3 cellular contexts compared by ENCODE assay signal in genomic region chr11:88348870-88349269, GRCh38.
TF ChIP-seq lines count a peak whose summit lies in the region.

No MANE protein-coding gene starts in this region.

TF ChIP-seq in SK-N-SH, 30 proteins besides CTCF, POLR2A, EP300 and RAD21:
- TF ChIP-seq TCF12 (IDR thresholded peaks at IDR 0.05): peak; percentile 15; the same call in 1 of the 2 replicates
- no peak for TF ChIP-seq CHD2 (IDR thresholded peaks at IDR 0.05; ENCODE audit: low read length, partially characterized antibody)
- no peak for TF ChIP-seq RXRA (IDR thresholded peaks at IDR 0.05; ENCODE audit: borderline replicate concordance, low read depth)
TF ChIP-seq in SK-N-SH: peak in this region for 1.

TF ChIP-seq in SK-N-SH treated with all-trans-retinoic acid at 6 μM for 48 hours, 23 proteins besides CTCF, POLR2A, EP300 and RAD21:
- TF ChIP-seq TOX (CRISPR knock-in tag; IDR thresholded peaks at IDR 0.05; ENCODE audit: borderline replicate concordance) (no peak), ZFP3 (CRISPR knock-in tag; IDR thresholded peaks at IDR 0.05) (no peak), CSRNP3 (CRISPR knock-in tag; IDR thresholded peaks at IDR 0.05) (no peak), GLIS3 (CRISPR knock-in tag; IDR thresholded peaks at IDR 0.05) (no peak), ARNTL (CRISPR knock-in tag; IDR thresholded peaks at IDR 0.05; ENCODE audit: borderline replicate concordance, low read depth) (no peak), RARB (CRISPR knock-in tag; IDR thresholded peaks at IDR 0.05) (no peak), OSR1 (CRISPR knock-in tag; IDR thresholded peaks at IDR 0.05) (no peak), PPARA (CRISPR knock-in tag; IDR thresholded peaks at IDR 0.05; ENCODE audit: borderline replicate concordance) (no peak), TSHZ2 (CRISPR knock-in tag; IDR thresholded peaks at IDR 0.05) (no peak), BACH2 (CRISPR knock-in tag; IDR thresholded peaks at IDR 0.05; ENCODE audit: borderline replicate concordance) (no peak), TCF4 (CRISPR knock-in tag; IDR thresholded peaks at IDR 0.05; ENCODE audit: borderline replicate concordance) (no peak), CSDC2 (CRISPR knock-in tag; IDR thresholded peaks at IDR 0.05) (no peak), ZFP30 (CRISPR knock-in tag; IDR thresholded peaks at IDR 0.05) (no peak)

TF ChIP-seq in K562, 482 proteins besides CTCF, POLR2A, EP300 and RAD21:
- no peak for TF ChIP-seq RBFOX2 (IDR thresholded peaks at IDR 0.05; ENCODE audit: low read depth, low read length)
- no peak for TF ChIP-seq CEBPG (CRISPR knock-in tag; IDR thresholded peaks at IDR 0.05)
- TF ChIP-seq CEBPG (tag; conservative IDR thresholded peaks at IDR 0.05 in 1 of 2, IDR thresholded peaks at IDR 0.05 in 1 of 2): peak; percentile 65 to 71
- no peak for TF ChIP-seq ZNF583 (CRISPR knock-in tag; IDR thresholded peaks at IDR 0.05)
- TF ChIP-seq ZNF143 (CRISPR knock-in tag; IDR thresholded peaks at IDR 0.05): no peak
- TF ChIP-seq KLF1 (tag; IDR thresholded peaks at IDR 0.05): no peak
- no peak for TF ChIP-seq ZNF384 (IDR thresholded peaks at IDR 0.05; ENCODE audit: low read depth, low read length)
- TF ChIP-seq CEBPB (tag; IDR thresholded peaks at IDR 0.05): peak; percentile 81
- TF ChIP-seq E2F1 (CRISPR knock-in tag; IDR thresholded peaks at IDR 0.05): no peak
- TF ChIP-seq ZNF592 (IDR thresholded peaks at IDR 0.05): 0 out of 2 replicates have a peak, but pooled peaks have one; percentile 18
- no peak for TF ChIP-seq NR3C1 (CRISPR knock-in tag; IDR thresholded peaks at IDR 0.05)
